ENCODE assay signal across 8 cellular contexts in genomic region chr16:89256651-89257254, GRCh38. TPM values are rescaled to one million over a fixed set of nuclear protein-coding genes. Genes with fewer than 3 reads are reported as not detected.
DNase-seq lines count a peak whose midpoint lies in the region; ATAC-seq, FAIRE-seq and TF ChIP-seq lines count a peak whose summit lies in the region.

No MANE protein-coding gene starts in this region.

- TF ChIP-seq CTCF in tibial nerve (IDR thresholded peaks at IDR 0.05), result no peak

- no peaks in the 10 kb centered on the region for H3K36me3 ChIP-seq in tibial nerve

- no peak for FAIRE-seq in RCC 7860 (lab: Jason Lieb, UNC)

- H3K27ac ChIP-seq in tibial nerve, result no peak overlapping the region

- H3K9me3 ChIP-seq in tibial nerve, result peaks cover 0 to under 1% (median 0%) of the 10 kb centered on the region in 4 donors

- DNase-seq in EH (ENCODE audit: low read depth) (peak; percentile 69), RCC 7860 (ENCODE audit: low spot score) (peak; percentile 20), Right ventricle myocardium superior (no peak), putamen (ENCODE audit: low spot score) (peak; percentile 56), tibial nerve (ENCODE audit: low spot score in 2 of 2) (no peak), NCI-H1436 treated with DMSO at 0.1 percent for 48 hours (lab: John Stamatoyannopoulos, UW) (no peak)
- peak; percentile 83 for DNase-seq in activated naive CD4-positive, alpha-beta T cell treated with Interleukin-2 at 50 U/mL for 16 hours

- intact Hi-C loops in Right ventricle myocardium superior (cut with DNase I), result no loop called here

- peaks cover 0 to 21% of the 10 kb centered on the region in 2 donors for H3K27me3 ChIP-seq in tibial nerve

- 7 to 11% methylated on average over 10 to 26 of the region's 57 CpGs for WGBS in tibial nerve, 2 donors

- no peak for TF ChIP-seq POLR2A in tibial nerve (IDR thresholded peaks at IDR 0.05)

- TF ChIP-seq EP300 in tibial nerve (IDR thresholded peaks at IDR 0.05), result no peak

- peak; percentile 86 for ATAC-seq in Right ventricle myocardium superior (ENCODE audit: poor library complexity)
- ATAC-seq in GM18867 (IDR thresholded peaks at IDR 0.05; ENCODE audit: unreplicated experiment), result no peak

- H3K4me3 ChIP-seq in tibial nerve, result peak overlapping the region; percentile 26 to 45 (median 38)

- peaks cover 0 to 16% (median 10%) of the 10 kb centered on the region in 4 donors for H3K4me1 ChIP-seq in tibial nerve

RNA-seq across cellular contexts. Expression of gene ZNF778, which starts 39.2 kb away (rescaled TPM):
- total RNA-seq in Right ventricle myocardium superior (9.9 TPM), tibial nerve (10 to 100 TPM; 11.2 to 26.0 (median 16.2) TPM)

RNA-seq across cellular contexts. Expression of gene SLC22A31, which starts 56.4 kb away (rescaled TPM):
- total RNA-seq in Right ventricle myocardium superior (not detected), tibial nerve (1 to 10 TPM in 2 of 4 donors, not detected in 2; 1.4 to 3.3 TPM)

Comparison
In these comparisons a context has a peak if more than half of its experiments do, and no peak if none do; other contexts are left out.
1. DNase-seq: peak in EH (single experiment), RCC 7860 (single experiment), activated naive CD4-positive, alpha-beta T cell treated with Interleukin-2 at 50 U/mL for 16 hours (single experiment) and putamen (single experiment); none in Right ventricle myocardium superior (single experiment), tibial nerve (0 of 2) and NCI-H1436 treated with DMSO at 0.1 percent for 48 hours (single experiment).